10 cellular contexts compared by ENCODE assay signal in genomic region chr3:105822171-105823123, GRCh38. TPM values are rescaled to one million over a fixed set of nuclear protein-coding genes. Genes with fewer than 3 reads are reported as not detected.
DNase-seq lines count a peak whose midpoint lies in the region; ATAC-seq and TF ChIP-seq lines count a peak whose summit lies in the region.
"Had no signal": no experiment of that assay in that cellular context is flagged by ENCODE, and none has a peak within 500 bp of the region (broad histone marks: within the 10 kb centered on the region; RNA-seq: fewer than 3 reads in every experiment).

No MANE protein-coding gene starts in this region.

- no peak for ATAC-seq in aorta (ENCODE audit: low FRiP score)

- peak overlapping the region; percentile 50 for H3K27ac Mint-ChIP-seq in T-helper 2 cell treated with Interferon-gamma antibody and Interleukin-4, amounts not matched to agents 5 μg/mL and 100 μg/mL, for 36 hours
- H3K27ac Mint-ChIP-seq in activated T-helper 1 cell treated with anti-CD3 and anti-CD28 coated beads, Interleukin-12 subunit alpha, Interleukin-12 subunit beta, Interleukin-2, Interleukin-4 antibody, amounts not matched to agents 30 ng/mL and 10 ng/mL and 1 ng/mL, durations not matched to agents 14 hours and 24 hours and 36 hours: peak overlapping the region; percentile 94
- peak overlapping the region; percentile 29 to 89 (median 85) for H3K27ac Mint-ChIP-seq in immature natural killer cell

- H3K27ac ChIP-seq in testis: peak overlapping the region; percentile 35 to 58
- H3K27ac ChIP-seq in aorta (ENCODE audit: low read depth in 1 of 2, low read length in 2 of 2): peak overlapping the region in 1 of 2 donors; percentile 14

- H3K27me3 ChIP-seq in testis: no peaks in the 10 kb centered on the region
- H3K27me3 ChIP-seq in aorta (ENCODE audit: control insufficient read depth in 1 of 2, insufficient read depth in 2 of 2, low read length in 1 of 2): no peaks in the 10 kb centered on the region

- H3K36me3 Mint-ChIP-seq in T-helper 2 cell treated with Interferon-gamma antibody and Interleukin-4, amounts not matched to agents 5 μg/mL and 100 μg/mL, for 36 hours (ENCODE audit: low read depth): peaks cover 59% of the 10 kb centered on the region
- peaks cover 57% of the 10 kb centered on the region for H3K36me3 Mint-ChIP-seq in activated T-helper 1 cell treated with anti-CD3 and anti-CD28 coated beads, Interleukin-12 subunit alpha, Interleukin-12 subunit beta, Interleukin-2, Interleukin-4 antibody, amounts not matched to agents 30 ng/mL and 10 ng/mL and 1 ng/mL, durations not matched to agents 14 hours and 24 hours and 36 hours (ENCODE audit: low read depth)
- peaks cover 15 to 31% (median 15%) of the 10 kb centered on the region in 3 donors for H3K36me3 Mint-ChIP-seq in immature natural killer cell

- H3K36me3 ChIP-seq in testis (ENCODE audit: low read depth, missing control alignments) (no peaks in the 10 kb centered on the region), aorta (ENCODE audit: control insufficient read depth in 1 of 2, insufficient read depth in 2 of 2, low read length in 1 of 2) (peaks cover 0 to 2% of the 10 kb centered on the region in 2 donors)

- TF ChIP-seq POLR2A in testis (IDR thresholded peaks at IDR 0.05): no peak

- no peaks in the 10 kb centered on the region for H3K9me3 ChIP-seq in testis
- H3K9me3 ChIP-seq in aorta (ENCODE audit: control insufficient read depth, low read length): no peaks in the 10 kb centered on the region

- no peak overlapping the region for H3K4me3 Mint-ChIP-seq in T-helper 2 cell treated with Interferon-gamma antibody and Interleukin-4, amounts not matched to agents 5 μg/mL and 100 μg/mL, for 36 hours
- H3K4me3 Mint-ChIP-seq in activated T-helper 1 cell treated with anti-CD3 and anti-CD28 coated beads, Interleukin-12 subunit alpha, Interleukin-12 subunit beta, Interleukin-2, Interleukin-4 antibody, amounts not matched to agents 30 ng/mL and 10 ng/mL and 1 ng/mL, durations not matched to agents 14 hours and 24 hours and 36 hours: peak overlapping the region; percentile 19
- peak overlapping the region in 2 of 5 donors; percentile 30 to 33 for H3K4me3 Mint-ChIP-seq in immature natural killer cell

- WGBS in testis, 2 donors: 53 to 59% methylated on average over 3 of the region's 3 CpGs
- 56 to 64% methylated on average over 3 of the region's 3 CpGs for WGBS in aorta, 2 donors

- H3K4me1 Mint-ChIP-seq in T-helper 2 cell treated with Interferon-gamma antibody and Interleukin-4, amounts not matched to agents 5 μg/mL and 100 μg/mL, for 36 hours (ENCODE audit: low read depth): peaks cover 42% of the 10 kb centered on the region
- peaks cover 66% of the 10 kb centered on the region for H3K4me1 Mint-ChIP-seq in activated T-helper 1 cell treated with anti-CD3 and anti-CD28 coated beads, Interleukin-12 subunit alpha, Interleukin-12 subunit beta, Interleukin-2, Interleukin-4 antibody, amounts not matched to agents 30 ng/mL and 10 ng/mL and 1 ng/mL, durations not matched to agents 14 hours and 24 hours and 36 hours (ENCODE audit: low read depth)
- peaks cover 62 to 79% of the 10 kb centered on the region in 2 donors for H3K4me1 Mint-ChIP-seq in immature natural killer cell

- H3K9me3 Mint-ChIP-seq in T-helper 2 cell treated with Interferon-gamma antibody and Interleukin-4, amounts not matched to agents 5 μg/mL and 100 μg/mL, for 36 hours: no peaks in the 10 kb centered on the region
- peaks cover 4% of the 10 kb centered on the region for H3K9me3 Mint-ChIP-seq in activated T-helper 1 cell treated with anti-CD3 and anti-CD28 coated beads, Interleukin-12 subunit alpha, Interleukin-12 subunit beta, Interleukin-2, Interleukin-4 antibody, amounts not matched to agents 30 ng/mL and 10 ng/mL and 1 ng/mL, durations not matched to agents 14 hours and 24 hours and 36 hours
- no peaks in the 10 kb centered on the region for H3K9me3 Mint-ChIP-seq in immature natural killer cell

- TF ChIP-seq CTCF in testis (IDR thresholded peaks at IDR 0.05): no peak

- H3K4me1 ChIP-seq in testis: peaks cover 21% of the 10 kb centered on the region
- peaks cover 1 to 7% of the 10 kb centered on the region in 2 donors for H3K4me1 ChIP-seq in aorta (ENCODE audit: control insufficient read depth in 1 of 2, insufficient read depth in 2 of 2, low read length in 2 of 2)

- intact Hi-C loops in activated T-helper 1 cell treated with anti-CD3 and anti-CD28 coated beads, Interleukin-12 subunit alpha, Interleukin-12 subunit beta, Interleukin-2, Interleukin-4 antibody, amounts not matched to agents 30 ng/mL and 10 ng/mL and 1 ng/mL, durations not matched to agents 14 hours and 24 hours and 36 hours (cut with micrococcal nuclease): loop anchor here (1.0 to 2.0 kb wide), 2 partner anchors 14 to 16 kb away; no protein-coding TSS in a partner anchor
- intact Hi-C loops in testis (cut with DNase I; ENCODE audit: low total_unique reads): no loop called here
- intact Hi-C loops in aorta (cut with DNase I): loop anchor here in 1 of 2 donors (10.0 kb wide), 1 partner anchor 88 kb away; no protein-coding TSS in a partner anchor

- no peak for DNase-seq in T-helper 2 cell treated with Interferon-gamma antibody and Interleukin-4, amounts not matched to agents 5 μg/mL and 100 μg/mL, for 36 hours (ENCODE audit: low spot score)
- DNase-seq in T-helper 2 cell (no peak), immature natural killer cell (no peak), testis (no peak), T-helper 9 cell (no peak), GM03348 (ENCODE audit: low spot score) (no peak), aorta (no peak)
- DNase-seq in activated T-helper 1 cell treated with anti-CD3 and anti-CD28 coated beads, Interleukin-12 subunit alpha, Interleukin-12 subunit beta, Interleukin-2, Interleukin-4 antibody, amounts not matched to agents 30 ng/mL and 10 ng/mL and 1 ng/mL, durations not matched to agents 14 hours and 24 hours and 36 hours (ENCODE audit: low spot score): no peak
- DNase-seq: glutamatergic neuron, NCI-H146 had no signal

- H3K27me3 Mint-ChIP-seq in T-helper 2 cell treated with Interferon-gamma antibody and Interleukin-4, amounts not matched to agents 5 μg/mL and 100 μg/mL, for 36 hours (ENCODE audit: low read depth): no peaks in the 10 kb centered on the region
- H3K27me3 Mint-ChIP-seq in activated T-helper 1 cell treated with anti-CD3 and anti-CD28 coated beads, Interleukin-12 subunit alpha, Interleukin-12 subunit beta, Interleukin-2, Interleukin-4 antibody, amounts not matched to agents 30 ng/mL and 10 ng/mL and 1 ng/mL, durations not matched to agents 14 hours and 24 hours and 36 hours (ENCODE audit: insufficient read depth): no peaks in the 10 kb centered on the region
- H3K27me3 Mint-ChIP-seq in immature natural killer cell (ENCODE audit: low read depth in 3 of 3): peaks cover 0 to 2% (median 0%) of the 10 kb centered on the region in 3 donors

- no peak overlapping the region for H3K4me3 ChIP-seq in testis
- H3K4me3 ChIP-seq in aorta (ENCODE audit: low read length in 2 of 2): peak overlapping the region in 1 of 2 donors; percentile 20

RNA-seq across cellular contexts. Expression of gene CBLB, which starts 46.4 kb away (rescaled TPM):
- total RNA-seq in activated T-helper 1 cell treated with anti-CD3 and anti-CD28 coated beads, Interleukin-12 subunit alpha, Interleukin-12 subunit beta, Interleukin-2, Interleukin-4 antibody, amounts not matched to agents 30 ng/mL and 10 ng/mL and 1 ng/mL, durations not matched to agents 14 hours and 24 hours and 36 hours: 213 and 235 TPM in 2 replicates
- 10 to 100 TPM; 27.7 to 62.4 (median 31.5) TPM for polyA plus RNA-seq in immature natural killer cell
- total RNA-seq in testis: 10 to 100 TPM; 65.9 to 73.6 TPM
- 33.0 TPM for polyA plus RNA-seq in testis (ENCODE audit: insufficient read depth, low read depth, low replicate concordance)
- total RNA-seq in aorta: 100 to 1,000 TPM in 1 of 2 donors, 10 to 100 TPM in 1; 93.3 to 126 TPM
- 10 to 100 TPM in 1 of 2 donors, 1 to 10 TPM in 1; 3.3 to 15.0 TPM for polyA plus RNA-seq in aorta
